10 cellular contexts compared by ENCODE assay signal in the genomic region with DNA sequence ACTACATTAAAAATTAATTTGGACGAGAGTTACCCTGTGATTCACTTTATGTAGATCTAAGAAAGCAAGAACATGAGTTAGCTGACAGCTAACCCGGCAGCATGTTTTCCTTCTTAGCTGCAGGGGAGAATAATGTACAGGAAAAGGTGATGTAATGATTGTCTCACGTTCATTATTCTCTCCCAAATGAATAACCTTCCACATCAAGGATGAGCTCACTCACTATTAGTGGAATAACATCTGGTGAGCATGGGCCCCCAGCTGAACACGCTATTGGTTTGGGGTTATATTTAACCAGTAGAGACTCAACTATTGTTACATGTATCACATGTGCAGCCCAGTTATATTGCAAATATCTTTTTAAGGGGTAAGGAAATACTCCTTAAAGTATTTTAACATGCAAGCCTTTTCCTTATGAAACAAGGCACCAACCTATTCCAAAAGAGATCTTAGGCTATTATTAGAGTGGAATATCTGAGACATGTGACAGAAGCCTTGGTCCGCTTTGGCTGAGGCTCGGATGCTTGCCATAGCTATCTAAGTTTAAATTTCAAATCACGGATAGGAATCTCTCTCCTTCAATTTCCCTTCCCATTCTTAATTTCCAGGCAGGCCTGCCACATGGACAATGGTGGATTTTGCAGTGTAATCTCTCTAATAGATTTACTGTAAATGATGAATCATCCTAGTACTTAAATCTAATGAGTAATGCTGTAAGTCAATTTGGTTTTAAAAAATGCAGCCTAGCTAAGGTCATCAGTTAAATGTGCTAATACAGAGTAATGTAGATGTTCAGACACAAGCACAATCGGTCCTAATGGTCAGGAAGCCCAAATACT.
DNase-seq lines count a peak whose midpoint lies in the region; ATAC-seq and TF ChIP-seq lines count a peak whose summit lies in the region.
"Had no signal": no experiment of that assay in that cellular context is flagged by ENCODE, and none has a peak within 500 bp of the region (broad histone marks: within the 10 kb centered on the region; RNA-seq: fewer than 3 reads in every experiment).

No MANE protein-coding gene starts in this region.

- H3K27ac ChIP-seq in esophagus muscularis mucosa (replicated peaks in 1 of 4) (peak overlapping the region; percentile 29 to 78 (median 59)), osteoblast (ENCODE audit: low read depth, low read length) (peak overlapping the region; percentile 95)
- H3K27ac ChIP-seq in CD8-positive, alpha-beta memory T cell (ENCODE audit: low read depth, low read length) = no peak overlapping the region
- H3K27ac ChIP-seq: pancreas had no signal

- intact Hi-C loops in esophagus muscularis mucosa (cut with DNase I) = no loop called here

- H3K4me3 Mint-ChIP-seq in naive thymus-derived CD8-positive, alpha-beta T cell = no peak overlapping the region
- H3K4me3 Mint-ChIP-seq in CD8-positive, alpha-beta memory T cell = no peak overlapping the region
- H3K4me3 Mint-ChIP-seq: activated CD4-positive, alpha-beta T cell treated with anti-CD3 and anti-CD28 coated beads, Interleukin-2, amount 10 ng/mL, durations not matched to agents 7 days and 5 days had no signal

- POLR2A ChIA-PET in naive thymus-derived CD8-positive, alpha-beta T cell (lab: Charles Lee) = interaction anchor here (0.6 kb wide), 1 partner anchor 31 kb away, joined by 5 read pairs; no protein-coding TSS in a partner anchor
- POLR2A ChIA-PET in CD8-positive, alpha-beta memory T cell (lab: Charles Lee) = no interaction called here

- no peaks in the 10 kb centered on the region for H3K36me3 Mint-ChIP-seq in naive thymus-derived CD8-positive, alpha-beta T cell
- no peaks in the 10 kb centered on the region for H3K36me3 Mint-ChIP-seq in CD8-positive, alpha-beta memory T cell

- CTCF ChIA-PET in CD8-positive, alpha-beta memory T cell (lab: Charles Lee) = interaction anchor here (0.6 kb wide), 1 partner anchor 11 kb away, joined by 3 read pairs; no protein-coding TSS in a partner anchor

- H3K36me3 ChIP-seq in esophagus muscularis mucosa = no peaks in the 10 kb centered on the region
- H3K36me3 ChIP-seq in osteoblast (ENCODE audit: insufficient read depth, low read length) = no peaks in the 10 kb centered on the region
- no peaks in the 10 kb centered on the region for H3K36me3 ChIP-seq in CD8-positive, alpha-beta memory T cell (ENCODE audit: insufficient read depth, low read length)
- H3K36me3 ChIP-seq: pancreas had no signal

- H3K4me1 ChIP-seq in esophagus muscularis mucosa (peaks cover 21 to 27% (median 24%) of the 10 kb centered on the region in 4 donors), osteoblast (ENCODE audit: insufficient read depth, low read length) (peaks cover 21% of the 10 kb centered on the region)
- no peaks in the 10 kb centered on the region for H3K4me1 ChIP-seq in CD8-positive, alpha-beta memory T cell (ENCODE audit: insufficient read depth, low read length)
- H3K4me1 ChIP-seq: pancreas had no signal

- DNase-seq in DMS 273 treated with DMSO at 0.1 percent for 48 hours (lab: John Stamatoyannopoulos, UW) (peak; percentile 34), NCI-H774 (lab: John Stamatoyannopoulos, UW) (peak; percentile 5), esophagus muscularis mucosa (ENCODE audit: extremely low spot score) (no peak), osteoblast (ENCODE audit: insufficient read length, low spot score, missing footprints) (peak; percentile 74), HUDEP-2 (lab: John Stamatoyannopoulos, UW; ENCODE audit: unreplicated experiment in 76 of 76) (no peak)
- no peak for DNase-seq in activated CD8-positive, alpha-beta memory T cell treated with anti-CD3 and anti-CD28 coated beads, Interleukin-2, amount 50 U/mL, for 48 hours
- no peak for DNase-seq in naive thymus-derived CD8-positive, alpha-beta T cell
- no peak for DNase-seq in CD8-positive, alpha-beta memory T cell
- DNase-seq: activated CD4-positive, alpha-beta T cell treated with anti-CD3 and anti-CD28 coated beads, Interleukin-2, amount 10 ng/mL, durations not matched to agents 7 days and 5 days; pancreas had no signal

- no peaks in the 10 kb centered on the region for H3K9me3 Mint-ChIP-seq in naive thymus-derived CD8-positive, alpha-beta T cell
- H3K9me3 Mint-ChIP-seq in CD8-positive, alpha-beta memory T cell = no peaks in the 10 kb centered on the region
- H3K9me3 Mint-ChIP-seq: activated CD4-positive, alpha-beta T cell treated with anti-CD3 and anti-CD28 coated beads, Interleukin-2, amount 10 ng/mL, durations not matched to agents 7 days and 5 days had no signal

- no peaks in the 10 kb centered on the region for H4K20me1 ChIP-seq in osteoblast (ENCODE audit: insufficient read depth, low read length)

- H3K27ac Mint-ChIP-seq in naive thymus-derived CD8-positive, alpha-beta T cell = no peak overlapping the region
- no peak overlapping the region for H3K27ac Mint-ChIP-seq in CD8-positive, alpha-beta memory T cell
- H3K27ac Mint-ChIP-seq: activated CD4-positive, alpha-beta T cell treated with anti-CD3 and anti-CD28 coated beads, Interleukin-2, amount 10 ng/mL, durations not matched to agents 7 days and 5 days had no signal

- H3K4me3 ChIP-seq in esophagus muscularis mucosa = no peak overlapping the region
- no peak overlapping the region for H3K4me3 ChIP-seq in osteoblast (ENCODE audit: insufficient read depth, low read length)
- no peak overlapping the region for H3K4me3 ChIP-seq in CD8-positive, alpha-beta memory T cell (ENCODE audit: low read length)
- H3K4me3 ChIP-seq: pancreas had no signal

- no peaks in the 10 kb centered on the region for H3K79me2 ChIP-seq in osteoblast (ENCODE audit: insufficient read depth, low read length)

- peak overlapping the region; percentile 50 for H3K4me2 ChIP-seq in osteoblast (ENCODE audit: insufficient read depth, low read length)

- peak overlapping the region; percentile 43 for H2AFZ ChIP-seq in osteoblast (ENCODE audit: low read length)

- WGBS in esophagus muscularis mucosa = 24% methylated on average over 8 of the region's 8 CpGs

- peaks cover 0 to 10% (median 5%) of the 10 kb centered on the region in 5 donors for H3K27me3 Mint-ChIP-seq in naive thymus-derived CD8-positive, alpha-beta T cell
- peaks cover 0 to 18% of the 10 kb centered on the region in 2 donors for H3K27me3 Mint-ChIP-seq in CD8-positive, alpha-beta memory T cell
- H3K27me3 Mint-ChIP-seq: activated CD4-positive, alpha-beta T cell treated with anti-CD3 and anti-CD28 coated beads, Interleukin-2, amount 10 ng/mL, durations not matched to agents 7 days and 5 days had no signal

- no peaks in the 10 kb centered on the region for H3K4me1 Mint-ChIP-seq in naive thymus-derived CD8-positive, alpha-beta T cell
- no peaks in the 10 kb centered on the region for H3K4me1 Mint-ChIP-seq in CD8-positive, alpha-beta memory T cell
- H3K4me1 Mint-ChIP-seq: activated CD4-positive, alpha-beta T cell treated with anti-CD3 and anti-CD28 coated beads, Interleukin-2, amount 10 ng/mL, durations not matched to agents 7 days and 5 days had no signal

- no peak for TF ChIP-seq CTCF in esophagus muscularis mucosa (IDR thresholded peaks at IDR 0.05)
- TF ChIP-seq CTCF in osteoblast (IDR thresholded peaks at IDR 0.05; ENCODE audit: extremely low read depth, low read depth, low read length) = no peak

- no peak for TF ChIP-seq EP300 in esophagus muscularis mucosa (IDR thresholded peaks at IDR 0.05)

- no peak for TF ChIP-seq POLR2A in esophagus muscularis mucosa (IDR thresholded peaks at IDR 0.05; ENCODE audit: low read depth)

- no peak for ATAC-seq in naive thymus-derived CD8-positive, alpha-beta T cell

- H3K9me3 ChIP-seq in esophagus muscularis mucosa (no peaks in the 10 kb centered on the region), osteoblast (ENCODE audit: low read depth, low read length) (no peaks in the 10 kb centered on the region)
- no peaks in the 10 kb centered on the region for H3K9me3 ChIP-seq in CD8-positive, alpha-beta memory T cell (ENCODE audit: low read length)
- H3K9me3 ChIP-seq: pancreas had no signal

- no peaks in the 10 kb centered on the region for H3K27me3 ChIP-seq in esophagus muscularis mucosa
- no peaks in the 10 kb centered on the region for H3K27me3 ChIP-seq in osteoblast (ENCODE audit: insufficient read depth, low read length)
- no peaks in the 10 kb centered on the region for H3K27me3 ChIP-seq in CD8-positive, alpha-beta memory T cell (ENCODE audit: insufficient read depth, low read length, poor library complexity, severe bottlenecking)
- H3K27me3 ChIP-seq: pancreas had no signal

Comparison
In these comparisons a context has a peak if more than half of its experiments do, and no peak if none do; other contexts are left out.
1. DNase-seq: peak in DMS 273 treated with DMSO at 0.1 percent for 48 hours (single experiment), NCI-H774 (single experiment) and osteoblast (single experiment); none in esophagus muscularis mucosa (single experiment), HUDEP-2 (0 of 76), activated CD8-positive, alpha-beta memory T cell treated with anti-CD3 and anti-CD28 coated beads, Interleukin-2, amount 50 U/mL, for 48 hours (single experiment), naive thymus-derived CD8-positive, alpha-beta T cell (0 of 10) and CD8-positive, alpha-beta memory T cell (0 of 5).